35 cellular contexts compared by ENCODE assay signal in genomic region chr16:9813665-9814064, GRCh38.
"Had no signal": no experiment of that assay in that cellular context is flagged by ENCODE, and none has a peak within 500 bp of the region (broad histone marks: within the 10 kb centered on the region; RNA-seq: fewer than 3 reads in every experiment).

No MANE protein-coding gene starts in this region.

- H3K36me3 ChIP-seq: MG63 had no signal

- H3K27me3 ChIP-seq: MG63 had no signal

- DNase-seq: Karpas-422, Kasumi-1, KG1, MG63, MM.1S, MV-4-11, NCI-H1048, NCI-H1092, NCI-H1092 treated with DMSO at 0.1 percent for 48 hours, NCI-H1105, NCI-H1105 treated with DMSO at 0.1 percent for 48 hours, NCI-H1417, NCI-H1417 treated with DMSO at 0.1 percent for 48 hours, NCI-H1436, NCI-H1436 treated with DMSO at 0.1 percent for 48 hours, NCI-H146, NCI-H1694, NCI-H1694 treated with DMSO at 0.1 percent for 48 hours, NCI-H187, NCI-H187 treated with DMSO at 0.1 percent for 48 hours, NCI-H1930, NCI-H2029, NCI-H2029 treated with DMSO at 0.1 percent for 48 hours, NCI-H2081, NCI-H2081 treated with DMSO at 0.1 percent for 48 hours, NCI-H2107, NCI-H2171, NCI-H2171 treated with DMSO at 0.1 percent for 48 hours, NCI-H2227 treated with DMSO at 0.1 percent for 48 hours, NCI-H226, NCI-H345, NCI-H446, NCI-H446 treated with DMSO at 0.1 percent for 48 hours, NCI-H510A had no signal

- H3K9me3 ChIP-seq: MG63 had no signal

- H3K27ac ChIP-seq: KMS-11 had no signal

- H3K4me3 ChIP-seq: MG63 had no signal
